In genomic region chr10:129272859-129273258, GRCh38 we compare ENCODE assay signal across 24 cellular contexts.
"Had no signal": no experiment of that assay in that cellular context is flagged by ENCODE, and none has a peak within 500 bp of the region (broad histone marks: within the 10 kb centered on the region; RNA-seq: fewer than 3 reads in every experiment).

No MANE protein-coding gene starts in this region.

- ATAC-seq: stimulated activated effector memory CD8-positive, alpha-beta T cell treated with anti-CD3 and anti-CD28 coated beads, Interleukin-12 subunit alpha, Interleukin-12 subunit beta, amount 100 ng/mL, for 72 hours; stimulated activated memory B cell treated with anti-CD40 and anti-IgM and Interleukin-4, amounts not matched to agents 10 μg/mL and 1 μg/mL and 100 μg/mL, for 72 hours; stimulated activated naive B cell treated with anti-CD40 and anti-IgM and Interleukin-4, amounts not matched to agents 10 μg/mL and 1 μg/mL and 100 μg/mL, for 72 hours; stimulated activated naive CD8-positive, alpha-beta T cell treated with anti-CD3 and anti-CD28 coated beads, Interleukin-15, amount 100 ng/mL, for 72 hours; stimulated activated naive CD8-positive, alpha-beta T cell treated with anti-CD3 and anti-CD28 coated beads, Interleukin-15, Interleukin-2, amounts not matched to agents 100 U/mL and 50 U/mL, for 24 hours; upper lobe of right lung had no signal

- H3K36me3 Mint-ChIP-seq: stimulated activated effector memory CD8-positive, alpha-beta T cell treated with anti-CD3 and anti-CD28 coated beads, Interleukin-12 subunit alpha, Interleukin-12 subunit beta, amount 100 ng/mL, for 72 hours; stimulated activated memory B cell treated with anti-CD40 and anti-IgM and Interleukin-4, amounts not matched to agents 10 μg/mL and 1 μg/mL and 100 μg/mL, for 72 hours; stimulated activated naive B cell treated with anti-CD40 and anti-IgM and Interleukin-4, amounts not matched to agents 10 μg/mL and 1 μg/mL and 100 μg/mL, for 72 hours; type B pancreatic cell had no signal

- DNase-seq: stimulated activated CD4-positive, alpha-beta T cell treated with anti-CD3 and anti-CD28 coated beads, Interleukin-2, amount 100 ng/mL, for 48 hours; stimulated activated CD4-positive, alpha-beta T cell treated with anti-CD3 and anti-CD28 coated beads, Interleukin-4, amount 100 ng/mL, for 1 hour; stimulated activated CD4-positive, alpha-beta T cell treated with anti-CD3 and anti-CD28 coated beads, Interleukin-4, amount 100 ng/mL, for 24 hours; stimulated activated CD4-positive, alpha-beta T cell treated with anti-CD3 and anti-CD28 coated beads, Interleukin-4, amount 100 ng/mL, for 4 hours; stimulated activated CD8-positive, alpha-beta memory T cell treated with anti-CD3 and anti-CD28 coated beads, Interleukin-4, amount 100 ng/mL, for 48 hours; stimulated activated naive B cell treated with anti-CD40 and anti-IgM and Interleukin-4, amounts not matched to agents 10 μg/mL and 1 μg/mL and 100 μg/mL, for 72 hours; stimulated activated naive CD4-positive, alpha-beta T cell; stimulated activated naive CD4-positive, alpha-beta T cell treated with Interleukin-2 at 50 U/mL for 16 hours; stimulated activated naive CD8-positive, alpha-beta T cell treated with anti-CD3 and anti-CD28 coated beads, Interleukin-15, amount 100 ng/mL, for 72 hours; stimulated activated naive CD8-positive, alpha-beta T cell treated with anti-CD3 and anti-CD28 coated beads, Interleukin-15, Interleukin-2, amounts not matched to agents 100 U/mL and 50 U/mL, for 24 hours; stomach; substantia nigra; testis; thyroid gland; tibial artery; transverse colon; trophoblast cell; upper lobe of left lung; upper lobe of right lung; uterus had no signal

- H3K4me1 Mint-ChIP-seq: stimulated activated memory B cell treated with anti-CD40 and anti-IgM and Interleukin-4, amounts not matched to agents 10 μg/mL and 1 μg/mL and 100 μg/mL, for 72 hours; stimulated activated naive B cell treated with anti-CD40 and anti-IgM and Interleukin-4, amounts not matched to agents 10 μg/mL and 1 μg/mL and 100 μg/mL, for 72 hours had no signal

- H3K27ac Mint-ChIP-seq: stimulated activated effector memory CD8-positive, alpha-beta T cell treated with anti-CD3 and anti-CD28 coated beads, Interleukin-12 subunit alpha, Interleukin-12 subunit beta, amount 100 ng/mL, for 72 hours; stimulated activated memory B cell treated with anti-CD40 and anti-IgM and Interleukin-4, amounts not matched to agents 10 μg/mL and 1 μg/mL and 100 μg/mL, for 72 hours; stimulated activated naive B cell treated with anti-CD40 and anti-IgM and Interleukin-4, amounts not matched to agents 10 μg/mL and 1 μg/mL and 100 μg/mL, for 72 hours; stimulated activated naive CD8-positive, alpha-beta T cell treated with anti-CD3 and anti-CD28 coated beads, Interleukin-15, amount 100 ng/mL, for 72 hours; stimulated activated naive CD8-positive, alpha-beta T cell treated with anti-CD3 and anti-CD28 coated beads, Interleukin-15, Interleukin-2, amounts not matched to agents 100 ng/mL and 50 ng/mL, for 24 hours; type B pancreatic cell had no signal

- H3K4me3 Mint-ChIP-seq: stimulated activated effector memory CD8-positive, alpha-beta T cell treated with anti-CD3 and anti-CD28 coated beads, Interleukin-12 subunit alpha, Interleukin-12 subunit beta, amount 100 ng/mL, for 72 hours; stimulated activated memory B cell treated with anti-CD40 and anti-IgM and Interleukin-4, amounts not matched to agents 10 μg/mL and 1 μg/mL and 100 μg/mL, for 72 hours; stimulated activated naive B cell treated with anti-CD40 and anti-IgM and Interleukin-4, amounts not matched to agents 10 μg/mL and 1 μg/mL and 100 μg/mL, for 72 hours; stimulated activated naive CD8-positive, alpha-beta T cell treated with anti-CD3 and anti-CD28 coated beads, Interleukin-15, amount 100 ng/mL, for 72 hours; stimulated activated naive CD8-positive, alpha-beta T cell treated with anti-CD3 and anti-CD28 coated beads, Interleukin-15, Interleukin-2, amounts not matched to agents 100 ng/mL and 50 ng/mL, for 24 hours; type B pancreatic cell had no signal

- H3K9me3 Mint-ChIP-seq: stimulated activated naive CD8-positive, alpha-beta T cell treated with anti-CD3 and anti-CD28 coated beads, Interleukin-15, amount 100 ng/mL, for 72 hours; type B pancreatic cell had no signal
